Comparison of ENCODE assay signal across 8 cellular contexts in genomic region chr2:109612991-109613921, GRCh38. TPM values are rescaled to one million over a fixed set of nuclear protein-coding genes. Genes with fewer than 3 reads are reported as not detected.
DNase-seq lines count a peak whose midpoint lies in the region; ATAC-seq, FAIRE-seq and TF ChIP-seq lines count a peak whose summit lies in the region.

No MANE protein-coding gene starts in this region.

- peak overlapping the region; percentile 84 for H2BK120ac ChIP-seq in mesendoderm (ENCODE audit: low read depth, low read length)

- H3K27ac ChIP-seq in SJCRH30 (peak overlapping the region; percentile 88), endothelial cell of umbilical vein (ENCODE audit: insufficient read depth, low read depth, low read length) (peak overlapping the region; percentile 92), mesendoderm (ENCODE audit: low read depth, low read length) (peak overlapping the region; percentile 100), tibial artery (peak overlapping the region; percentile 96 to 99)

- H2AFZ ChIP-seq in endothelial cell of umbilical vein (ENCODE audit: low read depth, low read length): peak overlapping the region; percentile 49

- H3K9me1 ChIP-seq in endothelial cell of umbilical vein (replicated peaks; ENCODE audit: control insufficient read depth, extremely low read depth, insufficient read depth, low read length): no peaks in the 10 kb centered on the region

- no CpG with 5 or more reads among the region's 83 CpGs for WGBS in mesendoderm (ENCODE audit: extremely low coverage, insufficient coverage, low lambda C conversion rate)

- H4K8ac ChIP-seq in mesendoderm (ENCODE audit: low read depth, low read length): no peak overlapping the region

- H3K4me1 ChIP-seq in SJCRH30 (no peaks in the 10 kb centered on the region), endothelial cell of umbilical vein (ENCODE audit: control insufficient read depth, extremely low read depth, insufficient read depth, low read length) (peaks cover 47% of the 10 kb centered on the region), mesendoderm (ENCODE audit: control insufficient read depth, low read depth, low read length) (peaks cover 7% of the 10 kb centered on the region), tibial artery (peaks cover 0 to 79% (median 40%) of the 10 kb centered on the region in 4 donors)

- H3K9ac ChIP-seq in endothelial cell of umbilical vein (replicated peaks; ENCODE audit: extremely low read depth, insufficient read depth, low read length): peak overlapping the region; percentile 99
- peak overlapping the region; percentile 98 for H3K9ac ChIP-seq in mesendoderm (ENCODE audit: low read length)

- POLR2A ChIA-PET in endothelial cell of umbilical vein (lab: Charles Lee): interaction anchor here (0.6 to 1.6 kb wide), 4 partner anchors 10 to 67 kb away, joined by 3 to 10 read pairs (median 4); no protein-coding TSS in a partner anchor

- peak overlapping the region; percentile 92 for H3K4me3 ChIP-seq in SJCRH30
- peak overlapping the region; percentile 81 to 100 (median 97) for H3K4me3 ChIP-seq in endothelial cell of umbilical vein (replicated peaks in 1 of 3; ENCODE audit: insufficient read depth in 1 of 3, low read depth in 1 of 3, low read length in 3 of 3)
- H3K4me3 ChIP-seq in mesendoderm (ENCODE audit: low read length): peak overlapping the region; percentile 96
- H3K4me3 ChIP-seq in tibial artery: peak overlapping the region; percentile 82 to 84

- H3K27me3 Mint-ChIP-seq in activated naive CD4-positive, alpha-beta T cell treated with anti-CD3 and anti-CD28 coated beads for 36 hours (ENCODE audit: low read depth): peaks cover 64% of the 10 kb centered on the region

- H3K4me2 ChIP-seq in endothelial cell of umbilical vein (ENCODE audit: insufficient read depth, low read length) (peak overlapping the region; percentile 100), mesendoderm (ENCODE audit: low read length) (peak overlapping the region; percentile 56)

- H3K79me2 ChIP-seq in endothelial cell of umbilical vein (ENCODE audit: control insufficient read depth, insufficient read depth, low read length): peaks cover 62% of the 10 kb centered on the region
- peaks cover 65% of the 10 kb centered on the region for H3K79me2 ChIP-seq in mesendoderm (ENCODE audit: control insufficient read depth, insufficient read depth, low read length)

- H3K79me1 ChIP-seq in mesendoderm (ENCODE audit: low read length): peaks cover 9% of the 10 kb centered on the region

- no peak for TF ChIP-seq CTCF in endothelial cell of umbilical vein (IDR thresholded peaks at IDR 0.05; ENCODE audit: extremely low read depth in 1 of 2, insufficient read depth in 1 of 2, low read depth in 1 of 2, low read length in 2 of 2)
- TF ChIP-seq CTCF in tibial artery (IDR thresholded peaks at IDR 0.05): no peak

- intact Hi-C loops in activated naive CD4-positive, alpha-beta T cell treated with anti-CD3 and anti-CD28 coated beads for 36 hours (cut with micrococcal nuclease): loop anchor here (5.0 to 10.0 kb wide), 5 partner anchors 68 to 898 kb away; partner anchors contain the start of genes CCDC138 and RANBP2
- intact Hi-C loops in endothelial cell of umbilical vein (cut with micrococcal nuclease) (no loop called here), tibial artery (cut with DNase I; ENCODE audit: low total_unique reads) (loop anchor here (10.0 kb wide), 1 partner anchor 82 kb away; no protein-coding TSS in a partner anchor)

- FAIRE-seq in endothelial cell of umbilical vein (lab: Jason Lieb, UNC): no peak

- H3K4ac ChIP-seq in mesendoderm (ENCODE audit: low read depth, low read length): peak overlapping the region; percentile 99

- peak; percentile 35 for ATAC-seq in HG02938 (IDR thresholded peaks at IDR 0.05; ENCODE audit: unreplicated experiment)

- H3K4me3 Mint-ChIP-seq in activated naive CD4-positive, alpha-beta T cell treated with anti-CD3 and anti-CD28 coated beads for 36 hours: peak overlapping the region; percentile 89

- peak; percentile 6 for TF ChIP-seq POLR2A in endothelial cell of umbilical vein (IDR thresholded peaks at IDR 0.05; ENCODE audit: low read depth, low read length)

- H3K23ac ChIP-seq in mesendoderm (ENCODE audit: low read length): peak overlapping the region; percentile 86

- H3K9me3 ChIP-seq in SJCRH30 (replicated peaks): no peaks in the 10 kb centered on the region
- H3K9me3 ChIP-seq in endothelial cell of umbilical vein (replicated peaks; ENCODE audit: control insufficient read depth, insufficient read depth, low read length): no peaks in the 10 kb centered on the region
- H3K9me3 ChIP-seq in tibial artery: no peaks in the 10 kb centered on the region

- CTCF ChIA-PET in activated naive CD4-positive, alpha-beta T cell treated with anti-CD3 and anti-CD28 coated beads for 36 hours (lab: Charles Lee): interaction anchor here (1.2 kb wide), 1 partner anchor 50 kb away, joined by 4 read pairs; no protein-coding TSS in a partner anchor
- CTCF ChIA-PET in endothelial cell of umbilical vein (lab: Charles Lee): interaction anchor here (0.7 to 3.5 kb wide), 9 partner anchors 10 to 123 kb away, joined by 3 to 46 read pairs (median 5); no protein-coding TSS in a partner anchor

- H3K27ac Mint-ChIP-seq in activated naive CD4-positive, alpha-beta T cell treated with anti-CD3 and anti-CD28 coated beads for 36 hours: no peak overlapping the region

- H4K5ac ChIP-seq in mesendoderm (ENCODE audit: low read length): no peak overlapping the region

- peak overlapping the region; percentile 74 for H2BK5ac ChIP-seq in mesendoderm (ENCODE audit: low read length)

- H3K56ac ChIP-seq in mesendoderm (ENCODE audit: low read length): peak overlapping the region; percentile 96

- peaks cover under 1% of the 10 kb centered on the region for H4K20me1 ChIP-seq in endothelial cell of umbilical vein (replicated peaks; ENCODE audit: control insufficient read depth, extremely low read depth, insufficient read depth, low read length)

- H3K36me3 ChIP-seq in SJCRH30: peaks cover 3% of the 10 kb centered on the region
- H3K36me3 ChIP-seq in endothelial cell of umbilical vein (ENCODE audit: control insufficient read depth in 2 of 2, extremely low read depth in 1 of 2, insufficient read depth in 2 of 2, low read length in 2 of 2): no peaks in the 10 kb centered on the region
- H3K36me3 ChIP-seq in mesendoderm (ENCODE audit: control insufficient read depth, insufficient read depth, low read length): no peaks in the 10 kb centered on the region
- H3K36me3 ChIP-seq in tibial artery: no peaks in the 10 kb centered on the region

- H2BK15ac ChIP-seq in mesendoderm (replicated peaks; ENCODE audit: low read depth): peak overlapping the region; percentile 48

- H3K36me3 Mint-ChIP-seq in activated naive CD4-positive, alpha-beta T cell treated with anti-CD3 and anti-CD28 coated beads for 36 hours (ENCODE audit: low read depth): no peaks in the 10 kb centered on the region

- peaks cover 21% of the 10 kb centered on the region for H3K4me1 Mint-ChIP-seq in activated naive CD4-positive, alpha-beta T cell treated with anti-CD3 and anti-CD28 coated beads for 36 hours (ENCODE audit: low read depth)

- peak; percentile 9 for DNase-seq in activated naive CD4-positive, alpha-beta T cell treated with anti-CD3 and anti-CD28 coated beads for 36 hours
- no peak for DNase-seq in activated naive CD4-positive, alpha-beta T cell treated with Interleukin-2 at 50 U/mL for 16 hours
- peak; percentile 53 to 69 for DNase-seq in SJCRH30
- DNase-seq in endothelial cell of umbilical vein (ENCODE audit: low read depth, low spot score): peak; percentile 72
- DNase-seq in mesendoderm: peak; percentile 71
- peak; percentile 54 to 78 for DNase-seq in tibial artery
- no peak for DNase-seq in GM19240 (ENCODE audit: insufficient read length, low spot score)

- dilution Hi-C loops in endothelial cell of umbilical vein (cut with MboI; ENCODE audit: extremely low pct_ligation_motif_present, low sequenced_read_pairs): no loop called here

- no peak overlapping the region for H2AK5ac ChIP-seq in mesendoderm (ENCODE audit: low read length)

- peak overlapping the region; percentile 99 for H3K18ac ChIP-seq in mesendoderm (ENCODE audit: low read length)

- H3K27me3 ChIP-seq in SJCRH30: no peaks in the 10 kb centered on the region
- H3K27me3 ChIP-seq in endothelial cell of umbilical vein (ENCODE audit: control insufficient read depth in 2 of 2, insufficient read depth in 2 of 2, low read length in 2 of 2): no peaks in the 10 kb centered on the region
- no peaks in the 10 kb centered on the region for H3K27me3 ChIP-seq in mesendoderm (ENCODE audit: insufficient read depth, low read length, poor library complexity)
- no peaks in the 10 kb centered on the region for H3K27me3 ChIP-seq in tibial artery

- no TSS peak for BruUV-seq in endothelial cell of umbilical vein (replicated peaks; lab: Mats Ljungman, UMichigan)

- H3K9me3 Mint-ChIP-seq in activated naive CD4-positive, alpha-beta T cell treated with anti-CD3 and anti-CD28 coated beads for 36 hours: no peaks in the 10 kb centered on the region

RNA-seq across cellular contexts. Expression of gene SEPTIN10, which starts 0.5 kb away (rescaled TPM):
- total RNA-seq in activated naive CD4-positive, alpha-beta T cell treated with anti-CD3 and anti-CD28 coated beads for 36 hours: 1 to 10 TPM; 2.3 to 2.7 TPM
- 64.8 and 72.5 TPM in 2 replicates for total RNA-seq in SJCRH30 (2014; rRNA removed; shearing (Covaris generic))
- total RNA-seq in endothelial cell of umbilical vein: 105 and 121 TPM in 2 replicates
- polyA plus RNA-seq in endothelial cell of umbilical vein: 17.2 and 26.1 TPM in 2 replicates
- 52.4 and 55.9 TPM in 2 replicates for polyA plus RNA-seq in endothelial cell of umbilical vein (2011; cell fraction: cytosol; rRNA removed)
- 46.1 and 58.2 TPM in 2 replicates for polyA plus RNA-seq in endothelial cell of umbilical vein (2011; cell fraction: nucleus; rRNA removed)
- polyA plus RNA-seq in endothelial cell of umbilical vein (2012): 70.1 and 81.6 TPM in 2 replicates
- polyA minus RNA-seq in endothelial cell of umbilical vein: 41.8 and 57.7 TPM in 2 replicates
- 42.2 TPM for polyA minus RNA-seq in endothelial cell of umbilical vein (2011; cell fraction: cytosol; rRNA and poly(A)+ RNA removed)
- 50.7 and 72.9 TPM in 2 replicates for polyA minus RNA-seq in endothelial cell of umbilical vein (2011; cell fraction: nucleus; rRNA and poly(A)+ RNA removed)
- polyA plus RNA-seq in mesendoderm (2013, experiment 1 of 2): 77.3 TPM
- 78.7 TPM for polyA plus RNA-seq in mesendoderm (2013, experiment 2 of 2)

RNA-seq across cellular contexts. Expression of gene SOWAHC, which starts 0.9 kb away (rescaled TPM):
- total RNA-seq in activated naive CD4-positive, alpha-beta T cell treated with anti-CD3 and anti-CD28 coated beads for 36 hours: under 1 TPM; 0.38 to 0.44 TPM
- total RNA-seq in SJCRH30 (2014; rRNA removed; shearing (Covaris generic)): 7.0 and 7.8 TPM in 2 replicates
- total RNA-seq in endothelial cell of umbilical vein: 3.6 and 4.1 TPM in 2 replicates
- 0.91 and 1.0 TPM in 2 replicates for polyA plus RNA-seq in endothelial cell of umbilical vein
- 0.83 and 1.2 TPM in 2 replicates for polyA plus RNA-seq in endothelial cell of umbilical vein (2011; cell fraction: cytosol; rRNA removed)
- 1.0 and 1.3 TPM in 2 replicates for polyA plus RNA-seq in endothelial cell of umbilical vein (2011; cell fraction: nucleus; rRNA removed)
- 1.1 and 1.5 TPM in 2 replicates for polyA plus RNA-seq in endothelial cell of umbilical vein (2012)
- 1.5 and 1.7 TPM in 2 replicates for polyA minus RNA-seq in endothelial cell of umbilical vein
- 14.1 TPM for polyA minus RNA-seq in endothelial cell of umbilical vein (2011; cell fraction: cytosol; rRNA and poly(A)+ RNA removed)
- polyA minus RNA-seq in endothelial cell of umbilical vein (2011; cell fraction: nucleus; rRNA and poly(A)+ RNA removed): 1.5 and 1.6 TPM in 2 replicates
- 35.6 TPM for polyA plus RNA-seq in mesendoderm (2013, experiment 1 of 2)
- polyA plus RNA-seq in mesendoderm (2013, experiment 2 of 2): 35.7 TPM

Comparison
In these comparisons a context has a peak if more than half of its experiments do, and no peak if none do; other contexts are left out.
1. DNase-seq: peak in activated naive CD4-positive, alpha-beta T cell treated with anti-CD3 and anti-CD28 coated beads for 36 hours (single experiment), SJCRH30 (2 of 2), endothelial cell of umbilical vein (single experiment), mesendoderm (single experiment) and tibial artery (2 of 2); none in activated naive CD4-positive, alpha-beta T cell treated with Interleukin-2 at 50 U/mL for 16 hours (single experiment) and GM19240 (single experiment).
2. RNA of gene SEPTIN10, which starts 0.5 kb away (total RNA-seq): 105 to 121 TPM in endothelial cell of umbilical vein and 64.8 to 72.5 TPM in SJCRH30; 2.3 to 2.7 TPM in activated naive CD4-positive, alpha-beta T cell treated with anti-CD3 and anti-CD28 coated beads for 36 hours; every median in the first group is over 10 times any median in the second.
3. Peak in every context shown above with its lines, with median percentiles within 50 percentile points of each other: H3K27ac ChIP-seq and H3K4me3 ChIP-seq.